ENCODE assay signal across 1 cellular context in the genomic region with DNA sequence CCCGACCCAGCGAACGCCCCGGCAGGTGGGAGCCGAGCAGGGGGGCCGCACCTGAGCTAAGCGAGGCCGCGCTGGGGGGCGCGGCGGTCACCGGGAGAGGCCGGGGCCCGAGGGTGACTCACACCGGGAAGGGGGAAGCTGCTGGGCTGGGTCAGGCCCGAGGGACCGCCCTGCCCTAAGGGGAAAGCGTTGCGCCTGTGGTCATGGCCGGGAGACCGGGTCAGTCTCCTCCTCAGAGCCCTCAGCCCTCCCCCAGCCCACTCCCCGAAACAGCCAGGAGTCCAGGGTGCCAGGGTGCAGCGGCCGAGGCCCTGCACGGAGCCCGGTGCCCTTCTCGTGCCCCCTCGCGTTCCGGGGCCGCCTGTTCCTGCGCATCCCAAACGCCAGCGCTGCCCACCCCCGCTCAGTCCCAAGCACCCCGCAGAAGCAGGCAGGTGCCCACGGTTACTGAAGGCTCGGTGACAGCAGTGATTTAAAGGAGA.
A peak's percentile ranks its signal among the peaks of the same experiment; 100 is the strongest.
TF ChIP-seq lines count a peak whose summit lies in the region.

No MANE protein-coding gene starts in this region.

TF ChIP-seq in HEK293, 187 proteins besides CTCF, POLR2A, EP300 and RAD21 (continued from another document):
- TF ChIP-seq ZBTB20 (tag by site-specific recombination; IDR thresholded peaks at IDR 0.05) (peak; percentile 26; the same call in 1 of the 2 replicates), ZFHX2 (tag by site-specific recombination; conservative IDR thresholded peaks at IDR 0.05) (no peak), SCRT1 (tag by site-specific recombination; IDR thresholded peaks at IDR 0.05; ENCODE audit: borderline replicate concordance) (no peak), KLF8 (tag by site-specific recombination; IDR thresholded peaks at IDR 0.05) (peak; percentile 38; the same call in 1 of the 2 replicates), BCL11B (tag by site-specific recombination; IDR thresholded peaks at IDR 0.05; ENCODE audit: low read depth) (no peak), ZIC2 (tag by site-specific recombination; IDR thresholded peaks at IDR 0.05) (peak; percentile 69), ZSCAN30 (tag by site-specific recombination; IDR thresholded peaks at IDR 0.05) (no peak), ZNF76 (tag by site-specific recombination; IDR thresholded peaks at IDR 0.05; ENCODE audit: borderline replicate concordance, low read depth) (no peak; the same call in 1 of the 2 replicates), HOXC10 (CRISPR knock-in tag; IDR thresholded peaks at IDR 0.05) (no peak), ZBTB48 (tag by site-specific recombination; IDR thresholded peaks at IDR 0.05) (no peak; the same call in 1 of the 2 replicates), KLF1 (tag by site-specific recombination; IDR thresholded peaks at IDR 0.05) (peak; percentile 82), TRIM28 (IDR thresholded peaks at IDR 0.05; ENCODE audit: borderline replicate concordance, low read length) (no peak), ZFP37 (tag by site-specific recombination; IDR thresholded peaks at IDR 0.05) (no peak), ZNF768 (tag by site-specific recombination; IDR thresholded peaks at IDR 0.05) (no peak), ZNF677 (tag by site-specific recombination; IDR thresholded peaks at IDR 0.05) (no peak), GLIS1 (tag by site-specific recombination; IDR thresholded peaks at IDR 0.05) (peak; percentile 92)
- TF ChIP-seq, protein P1, sequence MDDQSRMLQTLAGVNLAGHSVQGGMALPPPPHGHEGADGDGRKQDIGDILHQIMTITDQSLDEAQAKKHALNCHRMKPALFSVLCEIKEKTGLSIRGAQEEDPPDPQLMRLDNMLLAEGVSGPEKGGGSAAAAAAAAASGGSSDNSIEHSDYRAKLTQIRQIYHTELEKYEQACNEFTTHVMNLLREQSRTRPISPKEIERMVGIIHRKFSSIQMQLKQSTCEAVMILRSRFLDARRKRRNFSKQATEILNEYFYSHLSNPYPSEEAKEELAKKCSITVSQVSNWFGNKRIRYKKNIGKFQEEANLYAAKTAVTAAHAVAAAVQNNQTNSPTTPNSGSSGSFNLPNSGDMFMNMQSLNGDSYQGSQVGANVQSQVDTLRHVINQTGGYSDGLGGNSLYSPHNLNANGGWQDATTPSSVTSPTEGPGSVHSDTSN (CRISPR knock-in tag; IDR thresholded peaks at IDR 0.05) = 0 out of 2 replicates have a peak, but pooled peaks have one; percentile 21
- TF ChIP-seq, protein P2, sequence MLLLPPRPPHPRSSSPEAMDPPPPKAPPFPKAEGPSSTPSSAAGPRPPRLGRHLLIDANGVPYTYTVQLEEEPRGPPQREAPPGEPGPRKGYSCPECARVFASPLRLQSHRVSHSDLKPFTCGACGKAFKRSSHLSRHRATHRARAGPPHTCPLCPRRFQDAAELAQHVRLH (tag by site-specific recombination; IDR thresholded peaks at IDR 0.05) = no peak
- TF ChIP-seq, protein P3, sequence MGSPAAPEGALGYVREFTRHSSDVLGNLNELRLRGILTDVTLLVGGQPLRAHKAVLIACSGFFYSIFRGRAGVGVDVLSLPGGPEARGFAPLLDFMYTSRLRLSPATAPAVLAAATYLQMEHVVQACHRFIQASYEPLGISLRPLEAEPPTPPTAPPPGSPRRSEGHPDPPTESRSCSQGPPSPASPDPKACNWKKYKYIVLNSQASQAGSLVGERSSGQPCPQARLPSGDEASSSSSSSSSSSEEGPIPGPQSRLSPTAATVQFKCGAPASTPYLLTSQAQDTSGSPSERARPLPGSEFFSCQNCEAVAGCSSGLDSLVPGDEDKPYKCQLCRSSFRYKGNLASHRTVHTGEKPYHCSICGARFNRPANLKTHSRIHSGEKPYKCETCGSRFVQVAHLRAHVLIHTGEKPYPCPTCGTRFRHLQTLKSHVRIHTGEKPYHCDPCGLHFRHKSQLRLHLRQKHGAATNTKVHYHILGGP (tag by site-specific recombination; IDR thresholded peaks at IDR 0.05) = no peak
- TF ChIP-seq, protein P4, sequence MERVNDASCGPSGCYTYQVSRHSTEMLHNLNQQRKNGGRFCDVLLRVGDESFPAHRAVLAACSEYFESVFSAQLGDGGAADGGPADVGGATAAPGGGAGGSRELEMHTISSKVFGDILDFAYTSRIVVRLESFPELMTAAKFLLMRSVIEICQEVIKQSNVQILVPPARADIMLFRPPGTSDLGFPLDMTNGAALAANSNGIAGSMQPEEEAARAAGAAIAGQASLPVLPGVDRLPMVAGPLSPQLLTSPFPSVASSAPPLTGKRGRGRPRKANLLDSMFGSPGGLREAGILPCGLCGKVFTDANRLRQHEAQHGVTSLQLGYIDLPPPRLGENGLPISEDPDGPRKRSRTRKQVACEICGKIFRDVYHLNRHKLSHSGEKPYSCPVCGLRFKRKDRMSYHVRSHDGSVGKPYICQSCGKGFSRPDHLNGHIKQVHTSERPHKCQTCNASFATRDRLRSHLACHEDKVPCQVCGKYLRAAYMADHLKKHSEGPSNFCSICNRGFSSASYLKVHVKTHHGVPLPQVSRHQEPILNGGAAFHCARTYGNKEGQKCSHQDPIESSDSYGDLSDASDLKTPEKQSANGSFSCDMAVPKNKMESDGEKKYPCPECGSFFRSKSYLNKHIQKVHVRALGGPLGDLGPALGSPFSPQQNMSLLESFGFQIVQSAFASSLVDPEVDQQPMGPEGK (tag by site-specific recombination; IDR thresholded peaks at IDR 0.05) = peak; percentile 35; the same call in 1 of the 2 replicates
- TF ChIP-seq, protein P5, sequence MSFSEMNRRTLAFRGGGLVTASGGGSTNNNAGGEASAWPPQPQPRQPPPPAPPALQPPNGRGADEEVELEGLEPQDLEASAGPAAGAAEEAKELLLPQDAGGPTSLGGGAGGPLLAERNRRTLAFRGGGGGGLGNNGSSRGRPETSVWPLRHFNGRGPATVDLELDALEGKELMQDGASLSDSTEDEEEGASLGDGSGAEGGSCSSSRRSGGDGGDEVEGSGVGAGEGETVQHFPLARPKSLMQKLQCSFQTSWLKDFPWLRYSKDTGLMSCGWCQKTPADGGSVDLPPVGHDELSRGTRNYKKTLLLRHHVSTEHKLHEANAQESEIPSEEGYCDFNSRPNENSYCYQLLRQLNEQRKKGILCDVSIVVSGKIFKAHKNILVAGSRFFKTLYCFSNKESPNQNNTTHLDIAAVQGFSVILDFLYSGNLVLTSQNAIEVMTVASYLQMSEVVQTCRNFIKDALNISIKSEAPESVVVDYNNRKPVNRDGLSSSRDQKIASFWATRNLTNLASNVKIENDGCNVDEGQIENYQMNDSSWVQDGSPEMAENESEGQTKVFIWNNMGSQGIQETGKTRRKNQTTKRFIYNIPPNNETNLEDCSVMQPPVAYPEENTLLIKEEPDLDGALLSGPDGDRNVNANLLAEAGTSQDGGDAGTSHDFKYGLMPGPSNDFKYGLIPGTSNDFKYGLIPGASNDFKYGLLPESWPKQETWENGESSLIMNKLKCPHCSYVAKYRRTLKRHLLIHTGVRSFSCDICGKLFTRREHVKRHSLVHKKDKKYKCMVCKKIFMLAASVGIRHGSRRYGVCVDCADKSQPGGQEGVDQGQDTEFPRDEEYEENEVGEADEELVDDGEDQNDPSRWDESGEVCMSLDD (tag by site-specific recombination; IDR thresholded peaks at IDR 0.05) = peak; percentile 52; the same call in 1 of the 2 replicates
- TF ChIP-seq, protein P6, sequence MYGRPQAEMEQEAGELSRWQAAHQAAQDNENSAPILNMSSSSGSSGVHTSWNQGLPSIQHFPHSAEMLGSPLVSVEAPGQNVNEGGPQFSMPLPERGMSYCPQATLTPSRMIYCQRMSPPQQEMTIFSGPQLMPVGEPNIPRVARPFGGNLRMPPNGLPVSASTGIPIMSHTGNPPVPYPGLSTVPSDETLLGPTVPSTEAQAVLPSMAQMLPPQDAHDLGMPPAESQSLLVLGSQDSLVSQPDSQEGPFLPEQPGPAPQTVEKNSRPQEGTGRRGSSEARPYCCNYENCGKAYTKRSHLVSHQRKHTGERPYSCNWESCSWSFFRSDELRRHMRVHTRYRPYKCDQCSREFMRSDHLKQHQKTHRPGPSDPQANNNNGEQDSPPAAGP (tag by site-specific recombination; IDR thresholded peaks at IDR 0.05) = peak; percentile 35; the same call in 1 of the 2 replicates
- TF ChIP-seq, protein P7, sequence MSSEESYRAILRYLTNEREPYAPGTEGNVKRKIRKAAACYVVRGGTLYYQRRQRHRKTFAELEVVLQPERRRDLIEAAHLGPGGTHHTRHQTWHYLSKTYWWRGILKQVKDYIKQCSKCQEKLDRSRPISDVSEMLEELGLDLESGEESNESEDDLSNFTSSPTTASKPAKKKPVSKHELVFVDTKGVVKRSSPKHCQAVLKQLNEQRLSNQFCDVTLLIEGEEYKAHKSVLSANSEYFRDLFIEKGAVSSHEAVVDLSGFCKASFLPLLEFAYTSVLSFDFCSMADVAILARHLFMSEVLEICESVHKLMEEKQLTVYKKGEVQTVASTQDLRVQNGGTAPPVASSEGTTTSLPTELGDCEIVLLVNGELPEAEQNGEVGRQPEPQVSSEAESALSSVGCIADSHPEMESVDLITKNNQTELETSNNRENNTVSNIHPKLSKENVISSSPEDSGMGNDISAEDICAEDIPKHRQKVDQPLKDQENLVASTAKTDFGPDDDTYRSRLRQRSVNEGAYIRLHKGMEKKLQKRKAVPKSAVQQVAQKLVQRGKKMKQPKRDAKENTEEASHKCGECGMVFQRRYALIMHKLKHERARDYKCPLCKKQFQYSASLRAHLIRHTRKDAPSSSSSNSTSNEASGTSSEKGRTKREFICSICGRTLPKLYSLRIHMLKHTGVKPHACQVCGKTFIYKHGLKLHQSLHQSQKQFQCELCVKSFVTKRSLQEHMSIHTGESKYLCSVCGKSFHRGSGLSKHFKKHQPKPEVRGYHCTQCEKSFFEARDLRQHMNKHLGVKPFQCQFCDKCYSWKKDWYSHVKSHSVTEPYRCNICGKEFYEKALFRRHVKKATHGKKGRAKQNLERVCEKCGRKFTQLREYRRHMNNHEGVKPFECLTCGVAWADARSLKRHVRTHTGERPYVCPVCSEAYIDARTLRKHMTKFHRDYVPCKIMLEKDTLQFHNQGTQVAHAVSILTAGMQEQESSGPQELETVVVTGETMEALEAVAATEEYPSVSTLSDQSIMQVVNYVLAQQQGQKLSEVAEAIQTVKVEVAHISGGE (tag by site-specific recombination; conservative IDR thresholded peaks at IDR 0.05; ENCODE audit: low read depth) = no peak
- TF ChIP-seq, protein P8, sequence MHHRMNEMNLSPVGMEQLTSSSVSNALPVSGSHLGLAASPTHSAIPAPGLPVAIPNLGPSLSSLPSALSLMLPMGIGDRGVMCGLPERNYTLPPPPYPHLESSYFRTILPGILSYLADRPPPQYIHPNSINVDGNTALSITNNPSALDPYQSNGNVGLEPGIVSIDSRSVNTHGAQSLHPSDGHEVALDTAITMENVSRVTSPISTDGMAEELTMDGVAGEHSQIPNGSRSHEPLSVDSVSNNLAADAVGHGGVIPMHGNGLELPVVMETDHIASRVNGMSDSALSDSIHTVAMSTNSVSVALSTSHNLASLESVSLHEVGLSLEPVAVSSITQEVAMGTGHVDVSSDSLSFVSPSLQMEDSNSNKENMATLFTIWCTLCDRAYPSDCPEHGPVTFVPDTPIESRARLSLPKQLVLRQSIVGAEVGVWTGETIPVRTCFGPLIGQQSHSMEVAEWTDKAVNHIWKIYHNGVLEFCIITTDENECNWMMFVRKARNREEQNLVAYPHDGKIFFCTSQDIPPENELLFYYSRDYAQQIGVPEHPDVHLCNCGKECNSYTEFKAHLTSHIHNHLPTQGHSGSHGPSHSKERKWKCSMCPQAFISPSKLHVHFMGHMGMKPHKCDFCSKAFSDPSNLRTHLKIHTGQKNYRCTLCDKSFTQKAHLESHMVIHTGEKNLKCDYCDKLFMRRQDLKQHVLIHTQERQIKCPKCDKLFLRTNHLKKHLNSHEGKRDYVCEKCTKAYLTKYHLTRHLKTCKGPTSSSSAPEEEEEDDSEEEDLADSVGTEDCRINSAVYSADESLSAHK (tag by site-specific recombination; IDR thresholded peaks at IDR 0.05) = no peak
- TF ChIP-seq, protein P9, sequence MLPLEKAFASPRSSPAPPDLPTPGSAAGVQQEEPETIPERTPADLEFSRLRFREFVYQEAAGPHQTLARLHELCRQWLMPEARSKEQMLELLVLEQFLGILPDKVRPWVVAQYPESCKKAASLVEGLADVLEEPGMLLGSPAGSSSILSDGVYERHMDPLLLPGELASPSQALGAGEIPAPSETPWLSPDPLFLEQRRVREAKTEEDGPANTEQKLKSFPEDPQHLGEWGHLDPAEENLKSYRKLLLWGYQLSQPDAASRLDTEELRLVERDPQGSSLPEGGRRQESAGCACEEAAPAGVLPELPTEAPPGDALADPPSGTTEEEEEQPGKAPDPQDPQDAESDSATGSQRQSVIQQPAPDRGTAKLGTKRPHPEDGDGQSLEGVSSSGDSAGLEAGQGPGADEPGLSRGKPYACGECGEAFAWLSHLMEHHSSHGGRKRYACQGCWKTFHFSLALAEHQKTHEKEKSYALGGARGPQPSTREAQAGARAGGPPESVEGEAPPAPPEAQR (tag by site-specific recombination; IDR thresholded peaks at IDR 0.05) = no peak
- TF ChIP-seq, protein P10, sequence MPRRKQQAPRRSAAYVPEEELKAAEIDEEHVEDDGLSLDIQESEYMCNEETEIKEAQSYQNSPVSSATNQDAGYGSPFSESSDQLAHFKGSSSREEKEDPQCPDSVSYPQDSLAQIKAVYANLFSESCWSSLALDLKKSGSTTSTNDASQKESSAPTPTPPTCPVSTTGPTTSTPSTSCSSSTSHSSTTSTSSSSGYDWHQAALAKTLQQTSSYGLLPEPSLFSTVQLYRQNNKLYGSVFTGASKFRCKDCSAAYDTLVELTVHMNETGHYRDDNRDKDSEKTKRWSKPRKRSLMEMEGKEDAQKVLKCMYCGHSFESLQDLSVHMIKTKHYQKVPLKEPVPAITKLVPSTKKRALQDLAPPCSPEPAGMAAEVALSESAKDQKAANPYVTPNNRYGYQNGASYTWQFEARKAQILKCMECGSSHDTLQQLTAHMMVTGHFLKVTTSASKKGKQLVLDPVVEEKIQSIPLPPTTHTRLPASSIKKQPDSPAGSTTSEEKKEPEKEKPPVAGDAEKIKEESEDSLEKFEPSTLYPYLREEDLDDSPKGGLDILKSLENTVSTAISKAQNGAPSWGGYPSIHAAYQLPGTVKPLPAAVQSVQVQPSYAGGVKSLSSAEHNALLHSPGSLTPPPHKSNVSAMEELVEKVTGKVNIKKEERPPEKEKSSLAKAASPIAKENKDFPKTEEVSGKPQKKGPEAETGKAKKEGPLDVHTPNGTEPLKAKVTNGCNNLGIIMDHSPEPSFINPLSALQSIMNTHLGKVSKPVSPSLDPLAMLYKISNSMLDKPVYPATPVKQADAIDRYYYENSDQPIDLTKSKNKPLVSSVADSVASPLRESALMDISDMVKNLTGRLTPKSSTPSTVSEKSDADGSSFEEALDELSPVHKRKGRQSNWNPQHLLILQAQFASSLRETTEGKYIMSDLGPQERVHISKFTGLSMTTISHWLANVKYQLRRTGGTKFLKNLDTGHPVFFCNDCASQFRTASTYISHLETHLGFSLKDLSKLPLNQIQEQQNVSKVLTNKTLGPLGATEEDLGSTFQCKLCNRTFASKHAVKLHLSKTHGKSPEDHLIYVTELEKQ (tag by site-specific recombination; IDR thresholded peaks at IDR 0.05; ENCODE audit: borderline replicate concordance) = no peak
